ENCODE assay signal across 1 cellular context in genomic region chr10:63522129-63522687, GRCh38.
TF ChIP-seq lines count a peak whose summit lies in the region.

No MANE protein-coding gene starts in this region.

TF ChIP-seq in K562, 482 proteins besides CTCF, POLR2A, EP300 and RAD21 (continued from another document and continues in another):
- TF ChIP-seq NR2C1 (IDR thresholded peaks at IDR 0.05) = 0 out of 2 replicates have a peak, but pooled peaks have one; percentile 13
- no peak for TF ChIP-seq NR2C1 (tag; IDR thresholded peaks at IDR 0.05)
- no peak for TF ChIP-seq XRCC4 (IDR thresholded peaks at IDR 0.05; ENCODE audit: extremely low read depth, insufficient read depth, insufficient read length)
- no peak for TF ChIP-seq ELK3 (CRISPR knock-in tag; IDR thresholded peaks at IDR 0.05)
- TF ChIP-seq SRSF7 (optimal IDR thresholded peaks at IDR 0.05; ENCODE audit: low read depth, low read length) = no peak
- no peak for TF ChIP-seq E2F6 (IDR thresholded peaks at IDR 0.05; ENCODE audit: borderline replicate concordance in 1 of 2, extremely low read depth in 1 of 2, insufficient read depth in 1 of 2, insufficient read length in 1 of 2, low read depth in 1 of 2, low read length in 1 of 2, poor library complexity in 1 of 2, severe bottlenecking in 1 of 2)
- peak; percentile 48; the same call in 1 of the 2 replicates for TF ChIP-seq MTA3 (IDR thresholded peaks at IDR 0.05; ENCODE audit: borderline replicate concordance)
- peak; percentile 34; the same call in 1 of the 2 replicates for TF ChIP-seq ATF3 (IDR thresholded peaks at IDR 0.05)
- no peak for TF ChIP-seq ATF3 (CRISPR knock-in tag; conservative IDR thresholded peaks at IDR 0.05)
- TF ChIP-seq, protein P1, sequence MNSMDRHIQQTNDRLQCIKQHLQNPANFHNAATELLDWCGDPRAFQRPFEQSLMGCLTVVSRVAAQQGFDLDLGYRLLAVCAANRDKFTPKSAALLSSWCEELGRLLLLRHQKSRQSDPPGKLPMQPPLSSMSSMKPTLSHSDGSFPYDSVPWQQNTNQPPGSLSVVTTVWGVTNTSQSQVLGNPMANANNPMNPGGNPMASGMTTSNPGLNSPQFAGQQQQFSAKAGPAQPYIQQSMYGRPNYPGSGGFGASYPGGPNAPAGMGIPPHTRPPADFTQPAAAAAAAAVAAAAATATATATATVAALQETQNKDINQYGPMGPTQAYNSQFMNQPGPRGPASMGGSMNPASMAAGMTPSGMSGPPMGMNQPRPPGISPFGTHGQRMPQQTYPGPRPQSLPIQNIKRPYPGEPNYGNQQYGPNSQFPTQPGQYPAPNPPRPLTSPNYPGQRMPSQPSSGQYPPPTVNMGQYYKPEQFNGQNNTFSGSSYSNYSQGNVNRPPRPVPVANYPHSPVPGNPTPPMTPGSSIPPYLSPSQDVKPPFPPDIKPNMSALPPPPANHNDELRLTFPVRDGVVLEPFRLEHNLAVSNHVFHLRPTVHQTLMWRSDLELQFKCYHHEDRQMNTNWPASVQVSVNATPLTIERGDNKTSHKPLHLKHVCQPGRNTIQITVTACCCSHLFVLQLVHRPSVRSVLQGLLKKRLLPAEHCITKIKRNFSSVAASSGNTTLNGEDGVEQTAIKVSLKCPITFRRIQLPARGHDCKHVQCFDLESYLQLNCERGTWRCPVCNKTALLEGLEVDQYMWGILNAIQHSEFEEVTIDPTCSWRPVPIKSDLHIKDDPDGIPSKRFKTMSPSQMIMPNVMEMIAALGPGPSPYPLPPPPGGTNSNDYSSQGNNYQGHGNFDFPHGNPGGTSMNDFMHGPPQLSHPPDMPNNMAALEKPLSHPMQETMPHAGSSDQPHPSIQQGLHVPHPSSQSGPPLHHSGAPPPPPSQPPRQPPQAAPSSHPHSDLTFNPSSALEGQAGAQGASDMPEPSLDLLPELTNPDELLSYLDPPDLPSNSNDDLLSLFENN (IDR thresholded peaks at IDR 0.05; ENCODE audit: low read depth in 2 of 2, low read length in 2 of 2) = no peak
- TF ChIP-seq LCOR (CRISPR knock-in tag; IDR thresholded peaks at IDR 0.05) = no peak
- 0 out of 2 replicates have a peak, but pooled peaks have one; percentile 22 for TF ChIP-seq MYC (IDR thresholded peaks at IDR 0.05; ENCODE audit: low read depth, low read length)
- no peak for TF ChIP-seq MYC (CRISPR knock-in tag; IDR thresholded peaks at IDR 0.05; ENCODE audit: borderline replicate concordance, low read depth)
- no peak for TF ChIP-seq ZBED1 (IDR thresholded peaks at IDR 0.05)
- no peak for TF ChIP-seq MAFK (IDR thresholded peaks at IDR 0.05; ENCODE audit: low read length)
- TF ChIP-seq SP1 (CRISPR knock-in tag; IDR thresholded peaks at IDR 0.05) = no peak
- TF ChIP-seq ZNF146 (CRISPR knock-in tag; IDR thresholded peaks at IDR 0.05; ENCODE audit: unreplicated experiment) = no peak
- TF ChIP-seq CHD2 (IDR thresholded peaks at IDR 0.05; ENCODE audit: low read depth, low read length) = no peak
- TF ChIP-seq AFF1 (IDR thresholded peaks at IDR 0.05; ENCODE audit: low read depth in 1 of 2, partially characterized antibody in 2 of 2) = peak in 1 of 2 experiments; percentile 33
- no peak for TF ChIP-seq ZNF696 (CRISPR knock-in tag; conservative IDR thresholded peaks at IDR 0.05)
- no peak for TF ChIP-seq RBM39 (optimal IDR thresholded peaks at IDR 0.05; ENCODE audit: low read depth, low read length)
- TF ChIP-seq ATF7 (IDR thresholded peaks at IDR 0.05) = peak; percentile 67; the same call in 1 of the 2 replicates
- TF ChIP-seq KAT7 (CRISPR knock-in tag; IDR thresholded peaks at IDR 0.05; ENCODE audit: borderline replicate concordance) = peak; percentile 47; the same call in 1 of the 2 replicates
- no peak for TF ChIP-seq ATF1 (CRISPR knock-in tag; IDR thresholded peaks at IDR 0.05)
- TF ChIP-seq ATF1 (tag; IDR thresholded peaks at IDR 0.05) = peak; percentile 42; the same call in 1 of the 2 replicates
- no peak for TF ChIP-seq NR1H2 (CRISPR knock-in tag; IDR thresholded peaks at IDR 0.05)
- no peak for TF ChIP-seq U2AF2 (optimal IDR thresholded peaks at IDR 0.05; ENCODE audit: low read depth, low read length)
- TF ChIP-seq THRAP3 (IDR thresholded peaks at IDR 0.05; ENCODE audit: borderline replicate concordance) = peak; percentile 17; the same call in 1 of the 2 replicates
- no peak for TF ChIP-seq RNF2 (IDR thresholded peaks at IDR 0.05)
- TF ChIP-seq SIX5 (IDR thresholded peaks at IDR 0.05; ENCODE audit: borderline replicate concordance in 1 of 2, insufficient read depth in 1 of 2, low read depth in 1 of 2, low read length in 2 of 2) = no peak
- no peak for TF ChIP-seq ZNF695 (CRISPR knock-in tag; IDR thresholded peaks at IDR 0.05)
- no peak; the same call in 1 of the 2 replicates for TF ChIP-seq BCOR (IDR thresholded peaks at IDR 0.05)
- peak; percentile 28; the same call in 1 of the 2 replicates for TF ChIP-seq KLF6 (CRISPR knock-in tag; IDR thresholded peaks at IDR 0.05; ENCODE audit: borderline replicate concordance)
- peak; percentile 22; the same call in 1 of the 2 replicates for TF ChIP-seq TOE1 (IDR thresholded peaks at IDR 0.05; ENCODE audit: borderline replicate concordance)
- no peak for TF ChIP-seq TOE1 (CRISPR knock-in tag; IDR thresholded peaks at IDR 0.05; ENCODE audit: borderline replicate concordance, low read depth)
- TF ChIP-seq ZC3H11A (IDR thresholded peaks at IDR 0.05; ENCODE audit: low read depth, low read length) = no peak
- TF ChIP-seq TBP (optimal IDR thresholded peaks at IDR 0.05; ENCODE audit: low read depth, low read length) = no peak
- TF ChIP-seq MCM2 (IDR thresholded peaks at IDR 0.05; ENCODE audit: low read depth) = no peak
- TF ChIP-seq VEZF1 (CRISPR knock-in tag; IDR thresholded peaks at IDR 0.05) = no peak
- no peak for TF ChIP-seq TFAP4 (CRISPR knock-in tag; IDR thresholded peaks at IDR 0.05; ENCODE audit: borderline replicate concordance)
- no peak for TF ChIP-seq ZNF76 (CRISPR knock-in tag; IDR thresholded peaks at IDR 0.05; ENCODE audit: borderline replicate concordance)
- no peak for TF ChIP-seq OTX1 (CRISPR knock-in tag; IDR thresholded peaks at IDR 0.05)
- no peak for TF ChIP-seq RUNX1 (IDR thresholded peaks at IDR 0.05; ENCODE audit: low read depth)
- 0 out of 2 replicates have a peak, but pooled peaks have one; percentile 8 for TF ChIP-seq ZEB2 (IDR thresholded peaks at IDR 0.05)
- no peak for TF ChIP-seq LARP7 (IDR thresholded peaks at IDR 0.05)
- TF ChIP-seq ZNF384 (IDR thresholded peaks at IDR 0.05; ENCODE audit: low read depth, low read length) = peak; percentile 58; the same call in 1 of the 2 replicates
- no peak for TF ChIP-seq BACH1 (tag; IDR thresholded peaks at IDR 0.05)
- TF ChIP-seq TSC22D4 (tag; IDR thresholded peaks at IDR 0.05) = no peak
